Comparison of ENCODE assay signal across 12 cellular contexts in genomic region chr1:226733876-226734414, GRCh38. TPM values are rescaled to one million over a fixed set of nuclear protein-coding genes. Genes with fewer than 3 reads are reported as not detected.
DNase-seq lines count a peak whose midpoint lies in the region; ATAC-seq, FAIRE-seq and TF ChIP-seq lines count a peak whose summit lies in the region.
"Had no signal": no experiment of that assay in that cellular context is flagged by ENCODE, and none has a peak within 500 bp of the region (broad histone marks: within the 10 kb centered on the region; RNA-seq: fewer than 3 reads in every experiment).

No MANE protein-coding gene starts in this region.

- ATAC-seq in Right ventricle myocardium inferior (no peak), aorta (ENCODE audit: low FRiP score) (no peak)

- H3K27me3 ChIP-seq in ascending aorta, result no peaks in the 10 kb centered on the region
- no peaks in the 10 kb centered on the region for H3K27me3 ChIP-seq in mucosa of rectum (ENCODE audit: control insufficient read depth in 2 of 2, insufficient read depth in 2 of 2, low read length in 2 of 2)
- H3K27me3 ChIP-seq in aorta (ENCODE audit: control insufficient read depth in 1 of 2, insufficient read depth in 2 of 2, low read length in 1 of 2), result no peaks in the 10 kb centered on the region
- H3K27me3 ChIP-seq: brain microvascular endothelial cell had no signal

- FAIRE-seq in urothelium cell line (lab: Jason Lieb, UNC), result no peak

- 53 to 64% methylated on average over 5 of the region's 5 CpGs for WGBS in aorta, 2 donors

- H3K36me3 ChIP-seq in ascending aorta (no peaks in the 10 kb centered on the region), mucosa of rectum (ENCODE audit: control insufficient read depth in 2 of 2, insufficient read depth in 2 of 2, low read length in 2 of 2) (peaks cover 5 to 10% of the 10 kb centered on the region in 2 donors), aorta (ENCODE audit: control insufficient read depth in 1 of 2, insufficient read depth in 2 of 2, low read length in 1 of 2) (no peaks in the 10 kb centered on the region)
- H3K36me3 ChIP-seq: brain microvascular endothelial cell had no signal

- no peak overlapping the region for H3K9ac ChIP-seq in mucosa of rectum (ENCODE audit: low read depth in 1 of 2, low read length in 2 of 2)

- peaks cover 21 to 43% of the 10 kb centered on the region in 2 donors for H3K4me1 ChIP-seq in ascending aorta
- H3K4me1 ChIP-seq in mucosa of rectum (ENCODE audit: control insufficient read depth in 2 of 2, insufficient read depth in 2 of 2, low read length in 2 of 2), result peaks cover 6% of the 10 kb centered on the region in 2 donors
- H3K4me1 ChIP-seq in aorta (ENCODE audit: control insufficient read depth in 1 of 2, insufficient read depth in 2 of 2, low read length in 2 of 2), result peaks cover 0 to 5% of the 10 kb centered on the region in 2 donors

- peak; percentile 70 for DNase-seq in cardiac septum (ENCODE audit: low spot score)
- DNase-seq in Right ventricle myocardium inferior (ENCODE audit: missing footprints), result no peak
- no peak for DNase-seq in ascending aorta (ENCODE audit: low spot score in 2 of 2)
- no peak for DNase-seq in type B pancreatic cell (ENCODE audit: extremely low spot score, unreplicated experiment)
- no peak for DNase-seq in aorta
- DNase-seq in NCI-H1417 (lab: John Stamatoyannopoulos, UW), result no peak
- DNase-seq in urothelium cell line (ENCODE audit: low spot score), result no peak
- DNase-seq: brain microvascular endothelial cell; MV-4-11; NK-92 treated with Interleukin-12 subunit alpha and Interleukin-12 subunit beta, amount 100 ng/mL, for 24 hours had no signal

- peaks cover 27% of the 10 kb centered on the region for H3K4me1 Mint-ChIP-seq in type B pancreatic cell (ENCODE audit: unreplicated experiment)

- H3K27ac Mint-ChIP-seq in type B pancreatic cell, result no peak overlapping the region

- H3K27me3 Mint-ChIP-seq in type B pancreatic cell, result no peaks in the 10 kb centered on the region

- H3K9me3 ChIP-seq in ascending aorta, result no peaks in the 10 kb centered on the region
- H3K9me3 ChIP-seq in mucosa of rectum (ENCODE audit: control insufficient read depth in 2 of 2, low read length in 2 of 2), result no peaks in the 10 kb centered on the region
- no peaks in the 10 kb centered on the region for H3K9me3 ChIP-seq in aorta (ENCODE audit: control insufficient read depth, low read length)

- intact Hi-C loops in cardiac septum (cut with DNase I) (loop anchor here (10.0 kb wide), 1 partner anchor 189 kb away; the partner anchor contains the start of gene STUM), Right ventricle myocardium inferior (cut with DNase I) (loop anchor here (2.0 kb wide), 1 partner anchor 31 kb away; no protein-coding TSS in a partner anchor), ascending aorta (cut with DNase I) (no loop called here), aorta (cut with DNase I) (no loop called here)

- H3K4me3 ChIP-seq in ascending aorta, result peak overlapping the region; percentile 7 to 36
- H3K4me3 ChIP-seq in mucosa of rectum (ENCODE audit: low read length in 2 of 2), result peak overlapping the region; percentile 6 to 92
- no peak overlapping the region for H3K4me3 ChIP-seq in aorta (ENCODE audit: low read length in 2 of 2)

- H3K36me3 Mint-ChIP-seq in type B pancreatic cell, result peaks cover 25% of the 10 kb centered on the region

- TF ChIP-seq CTCF in ascending aorta (IDR thresholded peaks at IDR 0.05), result no peak
- TF ChIP-seq CTCF in type B pancreatic cell (conservative IDR thresholded peaks at IDR 0.05), result no peak

- H3K9me3 Mint-ChIP-seq in type B pancreatic cell, result no peaks in the 10 kb centered on the region

- H3K27ac ChIP-seq in ascending aorta (peak overlapping the region in 1 of 2 donors; percentile 15), mucosa of rectum (ENCODE audit: low read depth in 2 of 2, low read length in 2 of 2) (peak overlapping the region in 1 of 2 donors; percentile 14), aorta (ENCODE audit: low read depth in 1 of 2, low read length in 2 of 2) (no peak overlapping the region)
- H3K27ac ChIP-seq: brain microvascular endothelial cell, VCaP had no signal

- H3K4me3 Mint-ChIP-seq in type B pancreatic cell, result peak overlapping the region; percentile 62

RNA-seq across cellular contexts. Expression of gene ITPKB, which starts 5.1 kb away (rescaled TPM):
- total RNA-seq in cardiac septum (10.5 TPM), Right ventricle myocardium inferior (24.8 TPM), ascending aorta (27.5 TPM), type B pancreatic cell (ENCODE audit: low replicate concordance) (24.5 and 31.4 TPM in 2 replicates), aorta (10 to 100 TPM; 16.8 to 31.8 TPM)
- 1 to 10 TPM; 2.1 to 6.6 TPM for polyA plus RNA-seq in aorta

Comparison
In these comparisons a context has a peak if more than half of its experiments do, and no peak if none do; other contexts are left out.
1. H3K4me3 ChIP-seq: peak in ascending aorta (2 of 2) and mucosa of rectum (2 of 2); none in aorta (0 of 2).
2. intact Hi-C loops: an anchor here in cardiac septum (10.0 kb wide) and Right ventricle myocardium inferior (2.0 kb wide); none called in ascending aorta and aorta.